28 cellular contexts compared by ENCODE assay signal in genomic region chr14:95491936-95492608, GRCh38. TPM values are rescaled to one million over a fixed set of nuclear protein-coding genes. Genes with fewer than 3 reads are reported as not detected.
DNase-seq lines count a peak whose midpoint lies in the region; ATAC-seq, FAIRE-seq and TF ChIP-seq lines count a peak whose summit lies in the region.
"Had no signal": no experiment of that assay in that cellular context is flagged by ENCODE, and none has a peak within 500 bp of the region (broad histone marks: within the 10 kb centered on the region; RNA-seq: fewer than 3 reads in every experiment).

No MANE protein-coding gene starts in this region.

- no peak overlapping the region for H3K27ac ChIP-seq in SK-N-SH (ENCODE audit: low read depth in 2 of 2, low read length in 1 of 2)
- H3K27ac ChIP-seq in HEK293 (ENCODE audit: extremely low read depth, low read depth, low read length) = no peak overlapping the region
- peak overlapping the region; percentile 55 to 68 for H3K27ac ChIP-seq in uterus
- H3K27ac ChIP-seq: 22Rv1 had no signal

- H3K36me3 ChIP-seq in SK-N-SH (replicated peaks in 1 of 2; ENCODE audit: control insufficient read depth in 1 of 2, insufficient read depth in 2 of 2, low read length in 1 of 2) (no peaks in the 10 kb centered on the region), HEK293 (ENCODE audit: control insufficient read depth in 2 of 2, insufficient read depth in 1 of 2, low read length in 2 of 2) (no peaks in the 10 kb centered on the region), uterus (no peaks in the 10 kb centered on the region)

- H3K9me3 Mint-ChIP-seq in effector memory CD8-positive, alpha-beta T cell = no peaks in the 10 kb centered on the region
- H3K9me3 Mint-ChIP-seq: CD4-positive, CD25-positive, alpha-beta regulatory T cell; GM23338 had no signal

- DNase-seq in SK-N-SH (no peak), uterus (no peak), HTR-8/SVneo (ENCODE audit: insufficient read length, low spot score) (no peak)
- no peak for DNase-seq in effector memory CD8-positive, alpha-beta T cell
- DNase-seq: CD4-positive, CD25-positive, alpha-beta regulatory T cell; COR-L47; DMS53; GDM1; H9; HFFc6; IMR-90; NCI-H1048; NCI-H1417; NCI-H187; NCI-H2081 treated with DMSO at 0.1 percent for 48 hours; NCI-H2171; NCI-H226; NCI-H510A; NCI-H69; Right ventricle myocardium superior; RPMI8226 had no signal

- no peak overlapping the region for H2AFZ ChIP-seq in SK-N-SH (ENCODE audit: low read depth)
- H2AFZ ChIP-seq: GM23338 had no signal

- H3K4me3 ChIP-seq in SK-N-SH (ENCODE audit: low read depth in 2 of 2, low read length in 1 of 2) (no peak overlapping the region), HEK293 (ENCODE audit: low read depth, low read length) (no peak overlapping the region), uterus (no peak overlapping the region)
- H3K4me3 ChIP-seq: GM12878, GM23338 had no signal

- TF ChIP-seq EP300 in SK-N-SH (IDR thresholded peaks at IDR 0.05; ENCODE audit: borderline replicate concordance in 1 of 2, low read depth in 1 of 2, low read length in 1 of 2) = no peak

- CTCF ChIA-PET in SK-N-SH (lab: Yijun Ruan, JAX) (interaction anchor here (1.5 kb wide), 1 partner anchor 50 kb away, joined by 6 read pairs; no protein-coding TSS in a partner anchor), HEK293 (lab: Yijun Ruan, JAX) (interaction anchor here (0.6 kb wide), 1 partner anchor 44 kb away, joined by 3 read pairs; no protein-coding TSS in a partner anchor)

- H4K20me1 ChIP-seq in SK-N-SH (ENCODE audit: insufficient read depth) = no peaks in the 10 kb centered on the region

- TF ChIP-seq CTCF in SK-N-SH (IDR thresholded peaks at IDR 0.05) (no peak), HEK293 (tag by site-specific recombination; IDR thresholded peaks at IDR 0.05) (no peak), uterus (IDR thresholded peaks at IDR 0.05) (no peak)

- TF ChIP-seq POLR2A in uterus (IDR thresholded peaks at IDR 0.05) = no peak

- H3K9me3 ChIP-seq in SK-N-SH = no peaks in the 10 kb centered on the region
- H3K9me3 ChIP-seq in HEK293 (ENCODE audit: control insufficient read depth, insufficient read depth, low read depth, low read length) = no peaks in the 10 kb centered on the region
- no peaks in the 10 kb centered on the region for H3K9me3 ChIP-seq in uterus

- H3K27me3 Mint-ChIP-seq in effector memory CD8-positive, alpha-beta T cell = no peaks in the 10 kb centered on the region
- H3K27me3 Mint-ChIP-seq: CD4-positive, CD25-positive, alpha-beta regulatory T cell had no signal

- H3F3A ChIP-seq in SK-N-SH (replicated peaks; ENCODE audit: insufficient read depth) = peaks cover 11% of the 10 kb centered on the region

- WGBS in SK-N-SH (ENCODE audit: low lambda C conversion rate) = 44% methylated on average over 2 of the region's 2 CpGs

- H3K27me3 ChIP-seq in SK-N-SH (ENCODE audit: insufficient read depth) (no peaks in the 10 kb centered on the region), uterus (no peaks in the 10 kb centered on the region)

- POLR2A ChIA-PET in SK-N-SH (lab: Yijun Ruan, JAX) (interaction anchor here (0.7 kb wide), 1 partner anchor 28 kb away, joined by 3 read pairs; no protein-coding TSS in a partner anchor), HEK293 (lab: Yijun Ruan, JAX) (no interaction called here)

- H3K27ac Mint-ChIP-seq in effector memory CD8-positive, alpha-beta T cell = peak overlapping the region; percentile 15 to 56
- H3K27ac Mint-ChIP-seq: GM23338, H9, HFFc6 had no signal

- TF ChIP-seq RAD21 in SK-N-SH (IDR thresholded peaks at IDR 0.05; ENCODE audit: low read length) = no peak

- intact Hi-C loops in uterus (cut with DNase I; ENCODE audit: low total_unique reads) = no loop called here

- H3K4me1 Mint-ChIP-seq in effector memory CD8-positive, alpha-beta T cell (ENCODE audit: low read depth in 2 of 2) = peaks cover 42 to 43% of the 10 kb centered on the region in 2 donors
- H3K4me1 Mint-ChIP-seq: GM23338 had no signal

- H3K79me2 ChIP-seq in SK-N-SH (ENCODE audit: insufficient read depth) = no peaks in the 10 kb centered on the region; the same call in 1 of the 2 replicates

- H3K9me2 ChIP-seq in SK-N-SH = no peaks in the 10 kb centered on the region

- peaks cover 6% of the 10 kb centered on the region for H3K36me3 Mint-ChIP-seq in effector memory CD8-positive, alpha-beta T cell (ENCODE audit: insufficient read depth)

- H3K4me1 ChIP-seq in SK-N-SH (ENCODE audit: control insufficient read depth in 1 of 2, insufficient read depth in 2 of 2, low read depth in 1 of 2, low read length in 1 of 2) (peaks cover 8 to 24% of the 10 kb centered on the region in 2 experiments; a peak in 1 of 4 replicates), HEK293 (ENCODE audit: control insufficient read depth, insufficient read depth, low read length) (no peaks in the 10 kb centered on the region; the same call in 1 of the 2 replicates), uterus (peaks cover 8 to 22% of the 10 kb centered on the region in 2 donors)

- no peak overlapping the region for H3K4me3 Mint-ChIP-seq in effector memory CD8-positive, alpha-beta T cell
- H3K4me3 Mint-ChIP-seq: GM23338, H9, HFFc6 had no signal

- no peak for ATAC-seq in SK-N-SH treated with all-trans-retinoic acid at 6 μM for 48 hours
- no peak for ATAC-seq in effector memory CD8-positive, alpha-beta T cell (replicated peaks)
- no peak for ATAC-seq in GM19023 (IDR thresholded peaks at IDR 0.05; ENCODE audit: unreplicated experiment)
- ATAC-seq in GM18519 (IDR thresholded peaks at IDR 0.05; ENCODE audit: low FRiP score, unreplicated experiment) = no peak
- ATAC-seq: GM12878, GM23338 had no signal

- no peak overlapping the region for H3K4me2 ChIP-seq in SK-N-SH
- H3K4me2 ChIP-seq: GM23338 had no signal

- H3K9ac ChIP-seq in SK-N-SH = no peak overlapping the region

- no peak for FAIRE-seq in HTR-8/SVneo (lab: Jason Lieb, UNC)
- FAIRE-seq: GM12878 had no signal

TF ChIP-seq in SK-N-SH treated with all-trans-retinoic acid at 6 μM for 48 hours, 23 proteins besides CTCF, POLR2A, EP300 and RAD21:
- no peak for TF ChIP-seq PPARA (CRISPR knock-in tag; IDR thresholded peaks at IDR 0.05; ENCODE audit: borderline replicate concordance)
- no peak for TF ChIP-seq CSRNP3 (CRISPR knock-in tag; IDR thresholded peaks at IDR 0.05)
- TF ChIP-seq ZFP3 (CRISPR knock-in tag; IDR thresholded peaks at IDR 0.05) = no peak
- peak; percentile 67; the same call in 1 of the 2 replicates for TF ChIP-seq ZNF8 (CRISPR knock-in tag; IDR thresholded peaks at IDR 0.05)
TF ChIP-seq in SK-N-SH treated with all-trans-retinoic acid at 6 μM for 48 hours: peak in this region for 1.

TF ChIP-seq in SK-N-SH, 30 proteins besides CTCF, POLR2A, EP300 and RAD21 (continues in another document):
- TF ChIP-seq GATA2 (CRISPR knock-in tag; IDR thresholded peaks at IDR 0.05) = no peak
- TF ChIP-seq MXI1 (IDR thresholded peaks at IDR 0.05; ENCODE audit: low read depth, low read length) = no peak
- TF ChIP-seq TCF12 (IDR thresholded peaks at IDR 0.05) = no peak
- no peak for TF ChIP-seq NFIC (IDR thresholded peaks at IDR 0.05; ENCODE audit: borderline replicate concordance)
- TF ChIP-seq RCOR1 (IDR thresholded peaks at IDR 0.05; ENCODE audit: low read length) = no peak

TF ChIP-seq in HEK293, 187 proteins besides CTCF, POLR2A, EP300 and RAD21 (continues in another document):
- no peak for TF ChIP-seq YY2 (tag by site-specific recombination; IDR thresholded peaks at IDR 0.05)
- TF ChIP-seq SP7 (tag by site-specific recombination; IDR thresholded peaks at IDR 0.05) = no peak
- no peak for TF ChIP-seq ZNF121 (tag by site-specific recombination; IDR thresholded peaks at IDR 0.05)
- no peak for TF ChIP-seq ZSCAN16 (tag by site-specific recombination; IDR thresholded peaks at IDR 0.05)
- no peak for TF ChIP-seq ZNF747 (tag by site-specific recombination; IDR thresholded peaks at IDR 0.05)
- TF ChIP-seq ZNF596 (tag by site-specific recombination; IDR thresholded peaks at IDR 0.05) = no peak
- no peak for TF ChIP-seq REST (tag by site-specific recombination; IDR thresholded peaks at IDR 0.05)
- no peak for TF ChIP-seq PRDM1 (tag by site-specific recombination; IDR thresholded peaks at IDR 0.05)
- peak; percentile 94 for TF ChIP-seq ZNF184 (tag by site-specific recombination; IDR thresholded peaks at IDR 0.05)

RNA-seq across cellular contexts. Expression of gene SYNE3, which starts 24.4 kb away (rescaled TPM):
- 1.8 and 2.0 TPM in 2 replicates for polyA plus RNA-seq in SK-N-SH (2012; rRNA removed)
- polyA plus RNA-seq in SK-N-SH (2012; cell fraction: cytosol; rRNA removed) = 0.80 and 1.3 TPM in 2 replicates
- polyA plus RNA-seq in SK-N-SH (2012; cell fraction: nucleus; rRNA removed) = 3.0 and 3.6 TPM in 2 replicates
- 10 to 100 TPM in 2 of 4 donors, 1 to 10 TPM in 2; 4.9 to 36.1 (median 15.2) TPM for total RNA-seq in uterus

RNA-seq across cellular contexts. Expression of gene GLRX5, which starts 42.8 kb away (rescaled TPM):
- polyA plus RNA-seq in SK-N-SH (2012; rRNA removed) = 29.1 and 31.4 TPM in 2 replicates
- polyA plus RNA-seq in SK-N-SH (2012; cell fraction: cytosol; rRNA removed) = 45.1 and 60.1 TPM in 2 replicates
- 6.3 and 10.9 TPM in 2 replicates for polyA plus RNA-seq in SK-N-SH (2012; cell fraction: nucleus; rRNA removed)
- 10 to 100 TPM in 3 of 4 donors, 1 to 10 TPM in 1; 5.9 to 40.3 (median 23.7) TPM for total RNA-seq in uterus

Comparison
In these comparisons a context has a peak if more than half of its experiments do, and no peak if none do; other contexts are left out.
1. H3K27ac ChIP-seq: peak in uterus (2 of 2); none in SK-N-SH (0 of 2) and HEK293 (single experiment).